11 cellular contexts compared by ENCODE assay signal in genomic region chr19:17183271-17183757, GRCh38. TPM values are rescaled to one million over a fixed set of nuclear protein-coding genes. Genes with fewer than 3 reads are reported as not detected.
DNase-seq lines count a peak whose midpoint lies in the region; ATAC-seq and TF ChIP-seq lines count a peak whose summit lies in the region.
"Had no signal": no experiment of that assay in that cellular context is flagged by ENCODE, and none has a peak within 500 bp of the region (broad histone marks: within the 10 kb centered on the region; RNA-seq: fewer than 3 reads in every experiment).

No MANE protein-coding gene starts in this region.

- no peak overlapping the region for H4K8ac ChIP-seq in mesenchymal stem cell (ENCODE audit: low read length)

- TF ChIP-seq CTCF in lower lobe of right lung (IDR thresholded peaks at IDR 0.05): no peak
- TF ChIP-seq CTCF in ovary (IDR thresholded peaks at IDR 0.05): no peak

- H3K9me3 ChIP-seq in CD4-positive, alpha-beta memory T cell (ENCODE audit: control insufficient read depth in 1 of 2, low read length in 2 of 2): no peaks in the 10 kb centered on the region
- no peaks in the 10 kb centered on the region for H3K9me3 ChIP-seq in lower lobe of right lung
- H3K9me3 ChIP-seq in mesenchymal stem cell (ENCODE audit: control insufficient read depth, low read length): no peaks in the 10 kb centered on the region
- no peaks in the 10 kb centered on the region for H3K9me3 ChIP-seq in ovary

- peak overlapping the region; percentile 82 to 98 (median 96) for H3K27ac Mint-ChIP-seq in CD4-positive, alpha-beta memory T cell
- peak overlapping the region; percentile 65 to 84 (median 81) for H3K27ac Mint-ChIP-seq in IgD-negative memory B cell

- H3K14ac ChIP-seq in mesenchymal stem cell (ENCODE audit: low read length in 2 of 2): no peak overlapping the region

- H3K18ac ChIP-seq in mesenchymal stem cell (ENCODE audit: low read depth in 1 of 2, low read length in 2 of 2): no peak overlapping the region

- H2BK12ac ChIP-seq in mesenchymal stem cell (ENCODE audit: low read length in 2 of 2): no peak overlapping the region

- DNase-seq in CD4-positive, alpha-beta memory T cell: peak in 1 of 5 donors; percentile 28
- peak; percentile 32 for DNase-seq in activated T-cell treated with anti-CD3 and anti-CD28 coated beads, Interleukin-2, amount 50 U/mL, for 1 hour
- no peak for DNase-seq in lower lobe of right lung
- no peak for DNase-seq in AML-193 (lab: John Stamatoyannopoulos, UW)
- no peak for DNase-seq in mesenchymal stem cell
- DNase-seq in ovary: no peak
- DNase-seq in substantia nigra (lab: John Stamatoyannopoulos, UW): no peak
- DNase-seq: HFFc6, NCI-H69 had no signal

- peaks cover 13 to 41% of the 10 kb centered on the region in 2 donors for H3K36me3 Mint-ChIP-seq in CD4-positive, alpha-beta memory T cell
- peaks cover 3% of the 10 kb centered on the region for H3K36me3 Mint-ChIP-seq in IgD-negative memory B cell

- H3K9me3 Mint-ChIP-seq in CD4-positive, alpha-beta memory T cell: no peaks in the 10 kb centered on the region
- H3K9me3 Mint-ChIP-seq in IgD-negative memory B cell: no peaks in the 10 kb centered on the region
- H3K9me3 Mint-ChIP-seq: HFFc6 had no signal

- no peak for TF ChIP-seq EP300 in ovary (IDR thresholded peaks at IDR 0.05)

- no peak overlapping the region for H2BK5ac ChIP-seq in mesenchymal stem cell (ENCODE audit: low read depth, low read length, poor library complexity, severe bottlenecking)

- H3K4me3 Mint-ChIP-seq in CD4-positive, alpha-beta memory T cell: peak overlapping the region; percentile 86 to 92 (median 90)
- H3K4me3 Mint-ChIP-seq in IgD-negative memory B cell: peak overlapping the region; percentile 54 to 90 (median 86)
- H3K4me3 Mint-ChIP-seq: HFFc6 had no signal

- H3K4ac ChIP-seq in mesenchymal stem cell (ENCODE audit: low read depth in 1 of 2, low read length in 2 of 2): no peak overlapping the region

- H3K27ac ChIP-seq in CD4-positive, alpha-beta memory T cell (ENCODE audit: low read depth, low read length): peak overlapping the region; percentile 58
- peak overlapping the region; percentile 27 for H3K27ac ChIP-seq in lower lobe of right lung
- no peak overlapping the region for H3K27ac ChIP-seq in mesenchymal stem cell (ENCODE audit: low read length, poor library complexity, severe bottlenecking)
- H3K27ac ChIP-seq in ovary: no peak overlapping the region
- no peak overlapping the region for H3K27ac ChIP-seq in substantia nigra (ENCODE audit: low read depth, low read length, poor library complexity, severe bottlenecking)
- H3K27ac ChIP-seq: C4-2B had no signal

- CTCF ChIA-PET in CD4-positive, alpha-beta memory T cell (lab: Charles Lee; ENCODE audit: partially characterized antibody): interaction anchor here (0.8 to 2.8 kb wide), 12 partner anchors 10 to 116 kb away, joined by 3 to 13 read pairs (median 4); partner anchors contain the start of genes BABAM1 and USE1

- H3K4me1 Mint-ChIP-seq in CD4-positive, alpha-beta memory T cell: peaks cover 16 to 27% (median 19%) of the 10 kb centered on the region in 4 donors
- H3K4me1 Mint-ChIP-seq in IgD-negative memory B cell: peaks cover 21 to 31% (median 24%) of the 10 kb centered on the region in 3 donors

- H4K91ac ChIP-seq in mesenchymal stem cell (ENCODE audit: low read length): no peak overlapping the region

- peak in 1 of 2 donors; percentile 37 for ATAC-seq in lower lobe of right lung

- 90% methylated on average over 13 of the region's 14 CpGs for WGBS in mesenchymal stem cell
- 89 to 95% (median 93%) methylated on average over 14 of the region's 14 CpGs for WGBS in ovary, 3 donors

- H3K4me3 ChIP-seq in CD4-positive, alpha-beta memory T cell (ENCODE audit: low read length in 2 of 2): peak overlapping the region; percentile 5 to 43
- no peak overlapping the region for H3K4me3 ChIP-seq in lower lobe of right lung
- H3K4me3 ChIP-seq in mesenchymal stem cell (ENCODE audit: insufficient read depth in 1 of 2, low read depth in 1 of 2, low read length in 2 of 2): no peak overlapping the region
- no peak overlapping the region for H3K4me3 ChIP-seq in ovary

- intact Hi-C loops in CD4-positive, alpha-beta memory T cell (cut with micrococcal nuclease): no loop called here
- intact Hi-C loops in lower lobe of right lung (cut with DNase I) (no loop called here), ovary (cut with DNase I) (no loop called here)

- no peaks in the 10 kb centered on the region for H3K27me3 ChIP-seq in CD4-positive, alpha-beta memory T cell (ENCODE audit: insufficient read depth, low read length)
- no peaks in the 10 kb centered on the region for H3K27me3 ChIP-seq in lower lobe of right lung (ENCODE audit: low read depth)
- H3K27me3 ChIP-seq in mesenchymal stem cell (ENCODE audit: control insufficient read depth in 1 of 2, insufficient read depth in 1 of 2, low read length in 2 of 2): no peaks in the 10 kb centered on the region
- H3K27me3 ChIP-seq in ovary: no peaks in the 10 kb centered on the region

- POLR2A ChIA-PET in CD4-positive, alpha-beta memory T cell (lab: Charles Lee; ENCODE audit: partially characterized antibody): interaction anchor here (0.7 to 3.4 kb wide), 14 partner anchors 9 to 155 kb away, joined by 3 to 52 read pairs (median 7); partner anchors contain the start of genes BABAM1, HAUS8, MYO9B and OCEL1

- H3K4me2 ChIP-seq in mesenchymal stem cell (ENCODE audit: low read length, poor library complexity, severe bottlenecking): no peak overlapping the region

- H2AFZ ChIP-seq in mesenchymal stem cell (ENCODE audit: low read depth, low read length): no peak overlapping the region

- H3K4me1 ChIP-seq in CD4-positive, alpha-beta memory T cell (ENCODE audit: insufficient read depth, low read length): peaks cover 22% of the 10 kb centered on the region
- H3K4me1 ChIP-seq in lower lobe of right lung (peaks cover 8% of the 10 kb centered on the region), mesenchymal stem cell (ENCODE audit: control insufficient read depth, insufficient read depth, low read depth, low read length) (no peaks in the 10 kb centered on the region), ovary (ENCODE audit: insufficient read depth) (no peaks in the 10 kb centered on the region)

- peaks cover 13% of the 10 kb centered on the region for H3K79me1 ChIP-seq in mesenchymal stem cell (replicated peaks; ENCODE audit: low read length, poor library complexity, severe bottlenecking)

- no peak overlapping the region for H2AK5ac ChIP-seq in mesenchymal stem cell (ENCODE audit: low read length, severe bottlenecking)

- no peak overlapping the region for H2BK15ac ChIP-seq in mesenchymal stem cell (ENCODE audit: low read depth, poor library complexity, severe bottlenecking)

- H3K23ac ChIP-seq in mesenchymal stem cell (ENCODE audit: low read length in 2 of 2): no peak overlapping the region

- H3K36me3 ChIP-seq in CD4-positive, alpha-beta memory T cell (ENCODE audit: insufficient read depth, low read length): peaks cover 21% of the 10 kb centered on the region
- H3K36me3 ChIP-seq in lower lobe of right lung (peaks cover 87% of the 10 kb centered on the region), mesenchymal stem cell (ENCODE audit: control insufficient read depth in 1 of 2, insufficient read depth in 2 of 2, low read depth in 1 of 2, low read length in 2 of 2) (peaks cover 77 to 79% of the 10 kb centered on the region in 2 experiments), ovary (no peaks in the 10 kb centered on the region)

- no peak overlapping the region for H2BK120ac ChIP-seq in mesenchymal stem cell (ENCODE audit: low read depth, low read length)

- H3K27me3 Mint-ChIP-seq in CD4-positive, alpha-beta memory T cell: no peaks in the 10 kb centered on the region
- H3K27me3 Mint-ChIP-seq in IgD-negative memory B cell: no peaks in the 10 kb centered on the region

- TF ChIP-seq POLR2A in ovary (IDR thresholded peaks at IDR 0.05): no peak

- H3K9ac ChIP-seq in mesenchymal stem cell (ENCODE audit: low read length): no peak overlapping the region

RNA-seq across cellular contexts. Expression of gene USE1, which starts 31.8 kb away (rescaled TPM):
- total RNA-seq in CD4-positive, alpha-beta memory T cell: 10 to 100 TPM; 38.1 to 42.8 TPM
- polyA plus RNA-seq in CD4-positive, alpha-beta memory T cell: 10 to 100 TPM; 36.5 to 44.3 TPM
- 52.5 TPM for polyA plus RNA-seq in IgD-negative memory B cell
- total RNA-seq in lower lobe of right lung: 32.0 TPM
- 25.2 TPM for polyA plus RNA-seq in mesenchymal stem cell (2013, experiment 1 of 2)
- 24.3 TPM for polyA plus RNA-seq in mesenchymal stem cell (2013, experiment 2 of 2)
- 10 to 100 TPM; 23.8 to 42.1 (median 30.9) TPM for total RNA-seq in ovary
- 10 to 100 TPM; 15.8 to 50.3 TPM for polyA plus RNA-seq in ovary

RNA-seq across cellular contexts. Expression of gene OCEL1, which starts 42.7 kb away (rescaled TPM):
- total RNA-seq in CD4-positive, alpha-beta memory T cell: 10 to 100 TPM; 23.9 to 29.3 TPM
- 10 to 100 TPM; 37.8 to 38.0 TPM for polyA plus RNA-seq in CD4-positive, alpha-beta memory T cell
- polyA plus RNA-seq in IgD-negative memory B cell (46.0 TPM), ovary (10 to 100 TPM; 16.7 to 18.6 TPM)
- total RNA-seq in lower lobe of right lung (37.2 TPM), ovary (10 to 100 TPM in 6 of 7 donors, 1 to 10 TPM in 1; 6.4 to 39.8 (median 20.3) TPM)
- polyA plus RNA-seq in mesenchymal stem cell (2013, experiment 1 of 2): 49.4 TPM
- 49.0 TPM for polyA plus RNA-seq in mesenchymal stem cell (2013, experiment 2 of 2)

Comparison
In these comparisons a context has a peak if more than half of its experiments do, and no peak if none do; other contexts are left out.
1. H3K27ac ChIP-seq: peak in CD4-positive, alpha-beta memory T cell (single experiment) and lower lobe of right lung (single experiment); none in mesenchymal stem cell (single experiment), ovary (0 of 2) and substantia nigra (single experiment).
2. H3K4me3 ChIP-seq: peak in CD4-positive, alpha-beta memory T cell (2 of 2); none in lower lobe of right lung (single experiment), mesenchymal stem cell (0 of 2) and ovary (single experiment).